Comparison of ENCODE assay signal across 14 cellular contexts in the genomic region with DNA sequence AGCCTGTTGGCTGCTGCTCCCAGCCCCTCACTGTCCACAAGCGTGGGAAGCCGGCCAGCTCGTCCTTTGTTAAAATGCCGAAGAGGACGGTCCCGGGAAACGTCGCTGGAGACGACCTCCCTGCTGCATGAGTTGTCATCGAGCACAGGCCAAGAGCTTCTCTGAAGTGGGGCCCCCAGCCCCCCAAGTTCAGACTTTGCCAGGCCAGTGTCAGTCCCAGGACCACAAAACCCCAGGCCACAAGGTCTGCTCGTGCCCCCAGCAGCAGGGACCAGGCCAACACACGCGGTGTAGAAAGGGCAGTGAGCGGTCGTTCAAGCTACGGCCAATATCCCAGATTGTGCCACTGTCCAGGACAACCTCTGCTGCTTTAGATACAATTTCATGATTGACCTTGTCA. TPM values are rescaled to one million over a fixed set of nuclear protein-coding genes. Genes with fewer than 3 reads are reported as not detected.
DNase-seq lines count a peak whose midpoint lies in the region; FAIRE-seq and TF ChIP-seq lines count a peak whose summit lies in the region.
"Not testable (repeated sequence)": the region's sequence is repeated elsewhere in the genome, so short reads cannot be mapped to it uniquely, and the experiment has no call there.
"Had no signal": no experiment of that assay in that cellular context is flagged by ENCODE, and none has a peak within 500 bp of the region (broad histone marks: within the 10 kb centered on the region; RNA-seq: fewer than 3 reads in every experiment).

No MANE protein-coding gene starts in this region.

- peak; percentile 77 for FAIRE-seq in urothelium cell line (lab: Jason Lieb, UNC)

- H2AK5ac ChIP-seq in H9 (ENCODE audit: insufficient read length, low read length) = not testable (repeated sequence)

- H3K27ac ChIP-seq in H9 (ENCODE audit: insufficient read length, low read depth, low read length); right atrium auricular region; spleen: not testable (repeated sequence)

- not testable (repeated sequence) for H3K36me3 ChIP-seq in right atrium auricular region, spleen

- H3K27me3 Mint-ChIP-seq in H9 (ENCODE audit: low read depth) = peaks cover 22% of the 10 kb centered on the region
- H3K27me3 Mint-ChIP-seq in neural crest cell (ENCODE audit: low read depth) = not testable (repeated sequence)

- not testable (repeated sequence) for H2BK12ac ChIP-seq in H9 (ENCODE audit: insufficient read length, low read depth, low read length)

- intact Hi-C loops in spleen (cut with DNase I; ENCODE audit: low total_unique reads) = not testable (repeated sequence)

- not testable (repeated sequence) for H2BK15ac ChIP-seq in H9 (ENCODE audit: low read depth, low read length)

- not testable (repeated sequence) for H2AFZ ChIP-seq in H9 (ENCODE audit: low read length)

- H3K9me3 ChIP-seq in H9 (ENCODE audit: control insufficient read depth, low read depth, low read length) = not testable (repeated sequence)
- H3K9me3 ChIP-seq in right atrium auricular region (peaks cover 0 to 20% of the 10 kb centered on the region in 2 donors), spleen (peaks cover 2 to 31% (median 26%) of the 10 kb centered on the region in 8 donors)

- peaks cover 9 to 23% (median 12%) of the 10 kb centered on the region in 3 experiments; a peak in 6 of 7 replicates for H3K36me3 Mint-ChIP-seq in H9 (ENCODE audit: insufficient read depth in 1 of 3, low read depth in 3 of 3)
- peaks cover 15% of the 10 kb centered on the region for H3K36me3 Mint-ChIP-seq in neural crest cell (ENCODE audit: low read depth)

- not testable (repeated sequence) for H3K14ac ChIP-seq in H9 (ENCODE audit: insufficient read depth, low read length)

- H3K4me1 ChIP-seq in H9 (ENCODE audit: insufficient read depth, low read length); right atrium auricular region; spleen: not testable (repeated sequence)

- not testable (repeated sequence) for TF ChIP-seq POLR2A in spleen (IDR thresholded peaks at IDR 0.05)

- not testable (repeated sequence) for H4K91ac ChIP-seq in H9 (ENCODE audit: insufficient read length, low read depth, low read length)

- not testable (repeated sequence) for H3K18ac ChIP-seq in H9 (ENCODE audit: insufficient read length, low read depth, low read length)

- H4K8ac ChIP-seq in H9 (replicated peaks; ENCODE audit: insufficient read length, low read depth, low read length) = not testable (repeated sequence)

- not testable (repeated sequence) for H3K23me2 ChIP-seq in H9 (ENCODE audit: insufficient read length, low read depth, low read length, poor library complexity, severe bottlenecking)

- H4K20me1 ChIP-seq in H9 (ENCODE audit: control insufficient read depth, insufficient read depth, insufficient read length) = not testable (repeated sequence)

- not testable (repeated sequence) for H3K9ac ChIP-seq in H9 (ENCODE audit: extremely low read depth, insufficient read length, low read length)

- H3K4me1 Mint-ChIP-seq in H9, neural crest cell: not testable (repeated sequence)

- not testable (repeated sequence) for H3K79me2 ChIP-seq in H9 (ENCODE audit: insufficient read depth, low read length)

- not testable (repeated sequence) for H2BK20ac ChIP-seq in H9 (ENCODE audit: low read depth, low read length, poor library complexity, severe bottlenecking)

- H3K9me3 Mint-ChIP-seq in H9 (peaks cover 33 to 43% of the 10 kb centered on the region in 2 experiments), neural crest cell (peaks cover 16% of the 10 kb centered on the region)

- DNase-seq in H9 (peak; percentile 22), right atrium auricular region (ENCODE audit: low spot score) (peak; percentile 38), spleen (peak; percentile 48)
- peak; percentile 57 for DNase-seq in activated effector memory CD4-positive, alpha-beta T cell treated with anti-CD3 and anti-CD28 coated beads, Interleukin-2, amount 50 U/mL, for 16 hours
- DNase-seq in neural crest cell (ENCODE audit: low read depth, low spot score); urothelium cell line (ENCODE audit: low spot score): not testable (repeated sequence)

- H3K4ac ChIP-seq in H9 (ENCODE audit: low read depth, low read length) = not testable (repeated sequence)

- no CpG with 5 or more reads among the region's 16 CpGs for WGBS in H9 (ENCODE audit: extremely low coverage, insufficient read length, low lambda C conversion rate)
- 87 to 93% (median 89%) methylated on average over 7 to 16 of the region's 16 CpGs for WGBS in spleen, 5 donors

- not testable (repeated sequence) for H3K4me3 Mint-ChIP-seq in H9, neural crest cell

- TF ChIP-seq CTCF in H9 (conservative IDR thresholded peaks at IDR 0.05); right atrium auricular region (IDR thresholded peaks at IDR 0.05); neural crest cell (conservative IDR thresholded peaks at IDR 0.05); spleen (IDR thresholded peaks at IDR 0.05 in 8 of 11, conservative IDR thresholded peaks at IDR 0.05 in 3 of 11): not testable (repeated sequence)

- H3K4me3 ChIP-seq in right atrium auricular region, spleen: not testable (repeated sequence)

- H3T11ph ChIP-seq in H9 (ENCODE audit: low read length) = not testable (repeated sequence)

- H2BK120ac ChIP-seq in H9 (ENCODE audit: low read depth, low read length, poor library complexity, severe bottlenecking) = not testable (repeated sequence)

- H4K5ac ChIP-seq in H9 (ENCODE audit: insufficient read length, low read depth, low read length) = not testable (repeated sequence)

- not testable (repeated sequence) for H3K27me3 ChIP-seq in H9 (ENCODE audit: insufficient read depth, low read length); right atrium auricular region
- peaks cover 0 to 12% (median 0%) of the 10 kb centered on the region in 7 donors for H3K27me3 ChIP-seq in spleen (replicated peaks in 1 of 7)

- H2BK5ac ChIP-seq in H9 (ENCODE audit: insufficient read length, low read length) = not testable (repeated sequence)

- H3K79me1 ChIP-seq in H9 (ENCODE audit: insufficient read depth, low read depth, low read length, poor library complexity, severe bottlenecking) = not testable (repeated sequence)

- H3K56ac ChIP-seq in H9 (ENCODE audit: insufficient read length, low read depth, low read length) = not testable (repeated sequence)

- H3K27ac Mint-ChIP-seq in H9 = not testable (repeated sequence)
- H3K27ac Mint-ChIP-seq in neural crest cell (ENCODE audit: unreplicated experiment) = peak overlapping the region; percentile 43

- not testable (repeated sequence) for H3K23ac ChIP-seq in H9 (ENCODE audit: insufficient read length, low read depth, low read length)

- H3K4me2 ChIP-seq in H9 (ENCODE audit: insufficient read depth, insufficient read length, low read length) = not testable (repeated sequence)

RNA-seq across cellular contexts. Expression of gene SPACA7, which starts 57.4 kb away (rescaled TPM):
- total RNA-seq in H9 (2021) (not detected in 2 replicates), right atrium auricular region (not detected), neural crest cell (not detected in 2 replicates), spleen (not detected)
- polyA plus RNA-seq in spleen = not detected
- total RNA-seq: CD4-positive, alpha-beta T cell; CD8-positive, alpha-beta memory T cell; GM12878; GM23248; H1; HFFc6 had no signal
- polyA plus RNA-seq: A549; CD14-positive monocyte; CD8-positive, alpha-beta memory T cell; GM12878; GM23248; H1 had no signal
